15 cellular contexts compared by ENCODE assay signal in genomic region chr10:132169031-132169765, GRCh38. TPM values are rescaled to one million over a fixed set of nuclear protein-coding genes. Genes with fewer than 3 reads are reported as not detected.
DNase-seq lines count a peak whose midpoint lies in the region; ATAC-seq and TF ChIP-seq lines count a peak whose summit lies in the region.
"Had no signal": no experiment of that assay in that cellular context is flagged by ENCODE, and none has a peak within 500 bp of the region (broad histone marks: within the 10 kb centered on the region; RNA-seq: fewer than 3 reads in every experiment).

No MANE protein-coding gene starts in this region.

- no peak for TF ChIP-seq CTCF in chondrocyte (IDR thresholded peaks at IDR 0.05)

- DNase-seq in left ventricle myocardium superior (peak; percentile 26), cardiac septum (ENCODE audit: low spot score) (no peak), chondrocyte (ENCODE audit: low spot score) (peak; percentile 76), posterior vena cava (ENCODE audit: low spot score) (peak; percentile 82), NCI-H2171 (lab: John Stamatoyannopoulos, UW) (no peak)
- no peak for DNase-seq in activated naive CD8-positive, alpha-beta T cell treated with anti-CD3 and anti-CD28 coated beads, Interleukin-2, amount 50 U/mL, for 24 hours
- DNase-seq: Caco-2; CD8-positive, alpha-beta memory T cell; DND-41; GDM1; HCEC 1CT; HFFc6 had no signal

- intact Hi-C loops in left ventricle myocardium superior (cut with micrococcal nuclease): no loop called here
- intact Hi-C loops in cardiac septum (cut with DNase I): no loop called here
- intact Hi-C loops in posterior vena cava (cut with DNase I): no loop called here

- H3K36me3 Mint-ChIP-seq in chondrocyte (ENCODE audit: low read depth): peaks cover 3% of the 10 kb centered on the region
- H3K36me3 Mint-ChIP-seq in activated naive CD8-positive, alpha-beta T cell treated with anti-CD3 and anti-CD28 coated beads, Interleukin-2, amount 50 U/mL, for 24 hours (ENCODE audit: low read depth): no peaks in the 10 kb centered on the region
- H3K36me3 Mint-ChIP-seq: CD14-positive monocyte; CD8-positive, alpha-beta memory T cell had no signal

- no peak overlapping the region for H3K4me3 Mint-ChIP-seq in chondrocyte (ENCODE audit: unreplicated experiment)
- no peak overlapping the region for H3K4me3 Mint-ChIP-seq in activated naive CD8-positive, alpha-beta T cell treated with anti-CD3 and anti-CD28 coated beads, Interleukin-2, amount 50 U/mL, for 24 hours
- H3K4me3 Mint-ChIP-seq: B cell; CD14-positive monocyte; CD8-positive, alpha-beta memory T cell; HFFc6 had no signal

- ATAC-seq in left ventricle myocardium superior: no peak
- ATAC-seq in activated naive CD8-positive, alpha-beta T cell treated with anti-CD3 and anti-CD28 coated beads, Interleukin-2, amount 50 U/mL, for 24 hours: no peak
- ATAC-seq in GM21360 (IDR thresholded peaks at IDR 0.05; ENCODE audit: unreplicated experiment): no peak

- H3K27ac Mint-ChIP-seq in chondrocyte (ENCODE audit: unreplicated experiment): no peak overlapping the region
- H3K27ac Mint-ChIP-seq in activated naive CD8-positive, alpha-beta T cell treated with anti-CD3 and anti-CD28 coated beads, Interleukin-2, amount 50 U/mL, for 24 hours: no peak overlapping the region
- H3K27ac Mint-ChIP-seq: B cell; CD14-positive monocyte; CD8-positive, alpha-beta memory T cell; HFFc6 had no signal

- H3K27me3 Mint-ChIP-seq in chondrocyte (ENCODE audit: low read depth): peaks cover 23% of the 10 kb centered on the region
- H3K27me3 Mint-ChIP-seq in activated naive CD8-positive, alpha-beta T cell treated with anti-CD3 and anti-CD28 coated beads, Interleukin-2, amount 50 U/mL, for 24 hours: peaks cover 2% of the 10 kb centered on the region

- H3K9me3 Mint-ChIP-seq in chondrocyte (ENCODE audit: low read depth): no peaks in the 10 kb centered on the region
- H3K9me3 Mint-ChIP-seq in activated naive CD8-positive, alpha-beta T cell treated with anti-CD3 and anti-CD28 coated beads, Interleukin-2, amount 50 U/mL, for 24 hours: no peaks in the 10 kb centered on the region
- H3K9me3 Mint-ChIP-seq: CD8-positive, alpha-beta memory T cell had no signal

- no peaks in the 10 kb centered on the region for H3K4me1 Mint-ChIP-seq in chondrocyte (ENCODE audit: low read depth)
- peaks cover 5% of the 10 kb centered on the region for H3K4me1 Mint-ChIP-seq in activated naive CD8-positive, alpha-beta T cell treated with anti-CD3 and anti-CD28 coated beads, Interleukin-2, amount 50 U/mL, for 24 hours
- H3K4me1 Mint-ChIP-seq: B cell, CD14-positive monocyte had no signal

RNA-seq across cellular contexts. Expression of gene DPYSL4, which starts 17.6 kb away (rescaled TPM):
- 45.2 TPM for total RNA-seq in left ventricle myocardium superior
- total RNA-seq in cardiac septum: 55.4 TPM
- total RNA-seq in chondrocyte: 19.9 to 37.6 TPM (median 35.2 TPM) in 3 replicates
- 1 to 10 TPM; 1.4 to 2.1 TPM for total RNA-seq in posterior vena cava
- total RNA-seq: Caco-2 had no signal

Comparison
In these comparisons a context has a peak if more than half of its experiments do, and no peak if none do; other contexts are left out.
1. DNase-seq: peak in left ventricle myocardium superior (single experiment), chondrocyte (single experiment) and posterior vena cava (single experiment); none in cardiac septum (single experiment), activated naive CD8-positive, alpha-beta T cell treated with anti-CD3 and anti-CD28 coated beads, Interleukin-2, amount 50 U/mL, for 24 hours (single experiment) and NCI-H2171 (single experiment).